10 cellular contexts compared by ENCODE assay signal in the genomic region with DNA sequence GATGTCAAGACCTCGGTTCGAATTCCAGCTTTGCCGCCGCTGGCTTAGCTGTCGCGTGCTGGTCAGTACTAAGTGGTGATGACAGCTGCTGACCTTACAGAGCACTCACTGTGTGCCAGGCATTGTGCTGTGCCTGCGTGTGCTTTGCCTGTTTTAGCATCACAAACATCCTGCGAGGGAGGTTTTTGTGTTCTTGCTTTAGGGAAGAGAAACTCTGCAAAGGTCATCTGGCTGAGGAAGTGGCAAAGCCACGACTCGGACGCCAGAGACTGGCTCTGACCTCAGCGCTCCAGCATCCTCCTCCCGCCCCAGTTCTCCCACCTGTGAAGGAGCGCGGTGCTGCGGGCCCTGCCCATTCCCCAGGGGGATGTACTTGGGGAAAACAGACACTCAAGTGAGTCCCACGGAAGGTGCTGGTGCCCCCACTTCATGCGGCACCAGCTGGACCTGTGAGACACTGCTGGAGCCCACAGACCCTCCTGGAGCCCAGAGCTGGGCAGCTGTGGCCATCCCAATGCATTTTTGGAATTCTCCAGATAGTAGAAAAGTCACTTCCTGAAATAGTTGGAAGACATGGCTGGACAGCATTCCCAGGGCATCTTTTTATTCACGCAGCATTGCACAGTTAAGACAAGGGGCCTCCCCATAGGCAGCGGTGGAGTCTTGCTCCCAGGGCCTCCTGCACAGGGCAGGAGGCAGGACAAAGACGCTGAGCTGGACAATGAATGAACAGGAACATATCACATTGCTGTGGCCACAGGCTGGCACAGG. TPM values are rescaled to one million over a fixed set of nuclear protein-coding genes. Genes with fewer than 3 reads are reported as not detected.
A peak's percentile ranks its signal among the peaks of the same experiment; 100 is the strongest.
DNase-seq lines count a peak whose midpoint lies in the region; ATAC-seq and TF ChIP-seq lines count a peak whose summit lies in the region.
"Had no signal": no experiment of that assay in that cellular context is flagged by ENCODE, and none has a peak within 500 bp of the region (broad histone marks: within the 10 kb centered on the region; RNA-seq: fewer than 3 reads in every experiment).

No MANE protein-coding gene starts in this region.

- no CpG with 5 or more reads among the region's 21 CpGs for WGBS in mesendoderm (ENCODE audit: extremely low coverage, insufficient coverage, low lambda C conversion rate)

- H3K4me1 ChIP-seq in ascending aorta (peaks cover 0 to 13% of the 10 kb centered on the region in 2 donors), mesendoderm (ENCODE audit: control insufficient read depth, low read depth, low read length) (peaks cover 1% of the 10 kb centered on the region)

- H3K36me3 ChIP-seq in ascending aorta (no peaks in the 10 kb centered on the region), mesendoderm (ENCODE audit: control insufficient read depth, insufficient read depth, low read length) (no peaks in the 10 kb centered on the region)

- H4K5ac ChIP-seq in mesendoderm (ENCODE audit: low read length): no peak overlapping the region

- H3K27ac ChIP-seq in ascending aorta (no peak overlapping the region), mesendoderm (ENCODE audit: low read depth, low read length) (no peak overlapping the region)

- no peak overlapping the region for H3K23ac ChIP-seq in mesendoderm (ENCODE audit: low read length)

- no peak overlapping the region for H3K4me3 ChIP-seq in ascending aorta
- H3K4me3 ChIP-seq in mesendoderm (ENCODE audit: low read length): no peak overlapping the region

- H2AK5ac ChIP-seq in mesendoderm (ENCODE audit: low read length): no peak overlapping the region

- no peaks in the 10 kb centered on the region for H3K79me1 ChIP-seq in mesendoderm (ENCODE audit: low read length)

- H3K4ac ChIP-seq in mesendoderm (ENCODE audit: low read depth, low read length): no peak overlapping the region

- no peaks in the 10 kb centered on the region for H3K9me3 ChIP-seq in ascending aorta

- no peak overlapping the region for H4K8ac ChIP-seq in mesendoderm (ENCODE audit: low read depth, low read length)

- intact Hi-C loops in ascending aorta (cut with DNase I): no loop called here

- H3K4me2 ChIP-seq in mesendoderm (ENCODE audit: low read length): no peak overlapping the region

- ATAC-seq in GM19351 (IDR thresholded peaks at IDR 0.05; ENCODE audit: unreplicated experiment) (peak; percentile 75), HG03378 (IDR thresholded peaks at IDR 0.05; ENCODE audit: unreplicated experiment) (peak; percentile 64)

- TF ChIP-seq CTCF in ascending aorta (IDR thresholded peaks at IDR 0.05): no peak

- no peak overlapping the region for H2BK120ac ChIP-seq in mesendoderm (ENCODE audit: low read depth, low read length)

- H3K9ac ChIP-seq in mesendoderm (ENCODE audit: low read length): no peak overlapping the region

- H3K27me3 ChIP-seq in ascending aorta (no peaks in the 10 kb centered on the region), mesendoderm (ENCODE audit: insufficient read depth, low read length, poor library complexity) (no peaks in the 10 kb centered on the region)

- H2BK5ac ChIP-seq in mesendoderm (ENCODE audit: low read length): no peak overlapping the region

- no peak overlapping the region for H3K18ac ChIP-seq in mesendoderm (ENCODE audit: low read length)

- no peaks in the 10 kb centered on the region for H3K79me2 ChIP-seq in mesendoderm (ENCODE audit: control insufficient read depth, insufficient read depth, low read length)

- peak; percentile 38 to 69 for DNase-seq in ascending aorta (ENCODE audit: low spot score in 2 of 2)
- peak; percentile 37 for DNase-seq in mesendoderm
- DNase-seq in COLO668 (lab: John Stamatoyannopoulos, UW; ENCODE audit: unreplicated experiment): no peak
- no peak for DNase-seq in NK-92 treated with Interleukin-12 subunit alpha and Interleukin-12 subunit beta, amount 100 ng/mL, for 24 hours (lab: John Stamatoyannopoulos, UW)
- no peak for DNase-seq in stimulated activated CD4-positive, alpha-beta T cell treated with anti-CD3 and anti-CD28 coated beads, Interleukin-4, amount 100 ng/mL, for 4 hours
- DNase-seq in cerebellum (ENCODE audit: low spot score): no peak

- H3K56ac ChIP-seq in mesendoderm (ENCODE audit: low read length): no peak overlapping the region

- H2BK15ac ChIP-seq in mesendoderm (replicated peaks; ENCODE audit: low read depth): no peak overlapping the region

RNA-seq across cellular contexts. Expression of a gene that starts 20.0 kb away (rescaled TPM):
- 108 TPM for total RNA-seq in ascending aorta
- 23.1 TPM for polyA plus RNA-seq in mesendoderm (2013, experiment 1 of 2)
- 23.7 TPM for polyA plus RNA-seq in mesendoderm (2013, experiment 2 of 2)
- total RNA-seq in cerebellum: 53.8 TPM

RNA-seq across cellular contexts. Expression of a gene that starts 46.9 kb away (rescaled TPM):
- total RNA-seq in ascending aorta (not detected), cerebellum (not detected)
- 0.04 TPM for polyA plus RNA-seq in mesendoderm (2013, experiment 1 of 2)
- 0.01 TPM for polyA plus RNA-seq in mesendoderm (2013, experiment 2 of 2)
- total RNA-seq: T-helper 1 cell treated with Interleukin-12 subunit alpha and Interleukin-12 subunit beta and Interleukin-4 antibody, amounts not matched to agents 30 ng/mL and 1 ng/mL, for 36 hours had no signal

RNA-seq across cellular contexts. Expression of a gene that starts 49.8 kb away (rescaled TPM):
- total RNA-seq in ascending aorta (not detected), cerebellum (1.2 TPM)
- not detected for polyA plus RNA-seq in mesendoderm (2013, experiment 1 of 2)
- polyA plus RNA-seq in mesendoderm (2013, experiment 2 of 2): not detected
- total RNA-seq: kidney epithelial cell; T-helper 1 cell treated with Interleukin-12 subunit alpha and Interleukin-12 subunit beta and Interleukin-4 antibody, amounts not matched to agents 30 ng/mL and 1 ng/mL, for 36 hours had no signal

Comparison
In these comparisons a context has a peak if more than half of its experiments do, and no peak if none do; other contexts are left out.
1. DNase-seq: peak in ascending aorta (2 of 2) and mesendoderm (single experiment); none in COLO668 (single experiment), NK-92 treated with Interleukin-12 subunit alpha and Interleukin-12 subunit beta, amount 100 ng/mL, for 24 hours (single experiment), stimulated activated CD4-positive, alpha-beta T cell treated with anti-CD3 and anti-CD28 coated beads, Interleukin-4, amount 100 ng/mL, for 4 hours (0 of 2) and cerebellum (single experiment).